8 cellular contexts compared by ENCODE assay signal in genomic region chr11:19311306-19312030, GRCh38.
DNase-seq lines count a peak whose midpoint lies in the region; ATAC-seq and TF ChIP-seq lines count a peak whose summit lies in the region.

No MANE protein-coding gene starts in this region.

- BruUV-seq in Panc1 (replicated peaks; lab: Mats Ljungman, UMichigan): no TSS peak

- TF ChIP-seq CTCF in Panc1 (IDR thresholded peaks at IDR 0.05) (peak; percentile 88), astrocyte of the spinal cord (IDR thresholded peaks at IDR 0.05; ENCODE audit: low read depth, low read length) (peak; percentile 96), smooth muscle cell (IDR thresholded peaks at IDR 0.05; ENCODE audit: borderline replicate concordance, insufficient read depth, poor library complexity, severe bottlenecking) (peak; percentile 84)

- H3K27me3 ChIP-seq in Panc1 (ENCODE audit: control insufficient read depth, insufficient read depth, low read length) (peaks cover 2% of the 10 kb centered on the region), iPS DF 6.9 (ENCODE audit: control insufficient read depth, insufficient read depth, low read length) (no peaks in the 10 kb centered on the region), smooth muscle cell (ENCODE audit: low read depth) (no peaks in the 10 kb centered on the region)

- no peak overlapping the region for H3K27ac ChIP-seq in Panc1 (ENCODE audit: low read length)
- no peak overlapping the region for H3K27ac ChIP-seq in iPS DF 6.9 (ENCODE audit: low read length)
- no peak overlapping the region for H3K27ac ChIP-seq in smooth muscle cell (ENCODE audit: low read depth)

- H3K79me2 ChIP-seq in smooth muscle cell (ENCODE audit: low read depth): no peaks in the 10 kb centered on the region

- H3K9me3 ChIP-seq in Panc1 (ENCODE audit: control insufficient read depth, insufficient read depth, low read depth, low read length) (no peaks in the 10 kb centered on the region), iPS DF 6.9 (ENCODE audit: control insufficient read depth, insufficient read depth, low read length) (no peaks in the 10 kb centered on the region), smooth muscle cell (replicated peaks; ENCODE audit: low read depth) (no peaks in the 10 kb centered on the region)

- H3K9ac ChIP-seq in smooth muscle cell (ENCODE audit: low read depth): no peak overlapping the region

- CTCF ChIA-PET in Panc1 (lab: Charles Lee): interaction anchor here (0.6 kb wide), 1 partner anchor 97 kb away, joined by 4 read pairs; no protein-coding TSS in a partner anchor

- no peak overlapping the region for H2AFZ ChIP-seq in smooth muscle cell (ENCODE audit: low read depth)

- H3K4me1 ChIP-seq in Panc1 (ENCODE audit: control insufficient read depth, insufficient read depth, low read length): no peaks in the 10 kb centered on the region
- H3K4me1 ChIP-seq in iPS DF 6.9 (ENCODE audit: control insufficient read depth, insufficient read depth, low read length): peaks cover 2% of the 10 kb centered on the region; the same call in 1 of the 2 replicates
- no peaks in the 10 kb centered on the region for H3K4me1 ChIP-seq in smooth muscle cell (ENCODE audit: low read depth)

- H3K4me3 ChIP-seq in Panc1 (ENCODE audit: low read depth in 2 of 2, low read length in 2 of 2) (no peak overlapping the region), astrocyte of the spinal cord (ENCODE audit: low read depth, low read length) (no peak overlapping the region), iPS DF 6.9 (ENCODE audit: low read length) (no peak overlapping the region), smooth muscle cell (no peak overlapping the region)

- POLR2A ChIA-PET in Panc1 (lab: Charles Lee): no interaction called here

- H3K36me3 ChIP-seq in Panc1 (ENCODE audit: control insufficient read depth, insufficient read depth, low read length): no peaks in the 10 kb centered on the region
- H3K36me3 ChIP-seq in iPS DF 6.9 (ENCODE audit: control insufficient read depth, insufficient read depth, low read length): no peaks in the 10 kb centered on the region
- no peaks in the 10 kb centered on the region for H3K36me3 ChIP-seq in smooth muscle cell (ENCODE audit: low read depth)

- DNase-seq in CD1c-positive myeloid dendritic cell (ENCODE audit: extremely low spot score) (peak; percentile 39), Panc1 (ENCODE audit: low read depth, low spot score) (peak; percentile 41), astrocyte of the spinal cord (ENCODE audit: low read depth, low spot score) (peak; percentile 47), iPS DF 6.9 (ENCODE audit: low read depth, low spot score) (peak; percentile 37), smooth muscle cell (lab: John Stamatoyannopoulos, UW; ENCODE audit: unreplicated experiment) (peak; percentile 11), OCI-M2 (lab: John Stamatoyannopoulos, UW; ENCODE audit: unreplicated experiment) (no peak)

- ATAC-seq in GM18868 (IDR thresholded peaks at IDR 0.05; ENCODE audit: unreplicated experiment) (peak; percentile 86), HG03378 (IDR thresholded peaks at IDR 0.05; ENCODE audit: unreplicated experiment) (peak; percentile 73), Panc1 (peak; percentile 92)

- intact Hi-C loops in Panc1 (cut with micrococcal nuclease; ENCODE audit: unreplicated experiment): loop anchor here (1.0 kb wide), 1 partner anchor 242 kb away; no protein-coding TSS in a partner anchor

- no peaks in the 10 kb centered on the region for H3F3A ChIP-seq in smooth muscle cell (ENCODE audit: low read depth)

- in situ Hi-C loops in Panc1 (cut with HindIII; ENCODE audit: low pct_unique_long_range_greater_than_20kb, low sequenced_read_pairs): no loop called here
- in situ Hi-C loops in astrocyte of the spinal cord (cut with HindIII; ENCODE audit: low sequenced_read_pairs): no loop called here

- no CpG with 5 or more reads among the region's 3 CpGs for WGBS in iPS DF 6.9 (ENCODE audit: insufficient coverage, insufficient read length)
- 53% methylated on average over 3 of the region's 3 CpGs for WGBS in smooth muscle cell (ENCODE audit: low lambda C conversion rate)

- H3K4me2 ChIP-seq in smooth muscle cell: no peak overlapping the region

- no peaks in the 10 kb centered on the region for H4K20me1 ChIP-seq in smooth muscle cell (ENCODE audit: low read depth)
